ENCODE assay signal across 1 cellular context in the genomic region with DNA sequence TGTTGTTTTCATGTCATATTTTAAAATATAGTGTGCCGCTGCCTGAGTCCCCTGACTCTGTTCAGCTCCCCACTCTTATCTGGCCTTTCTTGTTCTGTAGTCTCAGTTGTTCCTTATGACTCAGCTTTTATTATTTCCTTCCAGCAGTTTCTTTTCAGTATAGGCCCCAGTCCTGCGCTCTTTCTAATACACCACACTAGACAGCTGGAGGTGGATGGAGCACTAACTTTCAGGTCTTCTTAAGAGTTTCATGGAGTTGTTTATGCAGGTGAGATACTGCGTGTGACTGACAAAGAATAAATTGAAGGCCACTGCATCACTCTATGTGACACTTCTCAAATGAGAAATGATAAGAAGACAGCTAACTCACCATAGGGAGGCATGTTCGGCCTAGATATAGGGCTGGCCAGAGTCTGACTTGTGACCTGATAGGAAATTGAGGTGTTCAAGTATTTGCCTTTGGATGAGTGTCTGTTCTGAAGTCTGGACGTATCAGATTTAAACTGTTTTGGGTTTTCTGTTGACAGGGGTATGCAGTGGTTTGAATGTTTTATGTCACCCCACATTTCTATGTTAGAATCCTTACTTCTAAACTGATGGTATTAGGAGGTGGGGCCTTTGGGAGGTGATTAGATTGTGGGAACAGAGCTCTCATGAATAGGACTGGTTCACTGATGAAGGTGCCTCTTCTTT.
A peak's percentile ranks its signal among the peaks of the same experiment; 100 is the strongest.
TF ChIP-seq lines count a peak whose summit lies in the region.

No MANE protein-coding gene starts in this region.

TF ChIP-seq in K562, 482 proteins besides CTCF, POLR2A, EP300 and RAD21 (continued from another document and continues in another):
- no peak for TF ChIP-seq ARID3A (IDR thresholded peaks at IDR 0.05; ENCODE audit: borderline replicate concordance, low read depth, low read length)
- TF ChIP-seq RCOR1 (IDR thresholded peaks at IDR 0.05; ENCODE audit: borderline replicate concordance in 1 of 2, low read depth in 2 of 2, low read length in 2 of 2): peak in 1 of 2 experiments; percentile 66; a peak in 1 of 4 replicates
- TF ChIP-seq, protein P1, sequence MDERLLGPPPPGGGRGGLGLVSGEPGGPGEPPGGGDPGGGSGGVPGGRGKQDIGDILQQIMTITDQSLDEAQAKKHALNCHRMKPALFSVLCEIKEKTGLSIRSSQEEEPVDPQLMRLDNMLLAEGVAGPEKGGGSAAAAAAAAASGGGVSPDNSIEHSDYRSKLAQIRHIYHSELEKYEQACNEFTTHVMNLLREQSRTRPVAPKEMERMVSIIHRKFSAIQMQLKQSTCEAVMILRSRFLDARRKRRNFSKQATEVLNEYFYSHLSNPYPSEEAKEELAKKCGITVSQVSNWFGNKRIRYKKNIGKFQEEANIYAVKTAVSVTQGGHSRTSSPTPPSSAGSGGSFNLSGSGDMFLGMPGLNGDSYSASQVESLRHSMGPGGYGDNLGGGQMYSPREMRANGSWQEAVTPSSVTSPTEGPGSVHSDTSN (CRISPR knock-in tag; IDR thresholded peaks at IDR 0.05; ENCODE audit: low read depth): no peak
- TF ChIP-seq, protein P1 (tag; conservative IDR thresholded peaks at IDR 0.05; ENCODE audit: low read depth): peak; percentile 89
- no peak for TF ChIP-seq RBM22 (IDR thresholded peaks at IDR 0.05; ENCODE audit: low read depth, low read length, poor library complexity, severe bottlenecking)
- no peak for TF ChIP-seq SP1 (CRISPR knock-in tag; IDR thresholded peaks at IDR 0.05)
- TF ChIP-seq NCOA2 (IDR thresholded peaks at IDR 0.05; ENCODE audit: partially characterized antibody in 2 of 2): no peak
- 0 out of 2 replicates have a peak, but pooled peaks have one; percentile 63 for TF ChIP-seq MIER1 (IDR thresholded peaks at IDR 0.05; ENCODE audit: low read depth)
- TF ChIP-seq NFE2L1 (tag; IDR thresholded peaks at IDR 0.05; ENCODE audit: borderline replicate concordance, low read depth): peak; percentile 59; the same call in 1 of the 2 replicates
- TF ChIP-seq, protein P2, sequence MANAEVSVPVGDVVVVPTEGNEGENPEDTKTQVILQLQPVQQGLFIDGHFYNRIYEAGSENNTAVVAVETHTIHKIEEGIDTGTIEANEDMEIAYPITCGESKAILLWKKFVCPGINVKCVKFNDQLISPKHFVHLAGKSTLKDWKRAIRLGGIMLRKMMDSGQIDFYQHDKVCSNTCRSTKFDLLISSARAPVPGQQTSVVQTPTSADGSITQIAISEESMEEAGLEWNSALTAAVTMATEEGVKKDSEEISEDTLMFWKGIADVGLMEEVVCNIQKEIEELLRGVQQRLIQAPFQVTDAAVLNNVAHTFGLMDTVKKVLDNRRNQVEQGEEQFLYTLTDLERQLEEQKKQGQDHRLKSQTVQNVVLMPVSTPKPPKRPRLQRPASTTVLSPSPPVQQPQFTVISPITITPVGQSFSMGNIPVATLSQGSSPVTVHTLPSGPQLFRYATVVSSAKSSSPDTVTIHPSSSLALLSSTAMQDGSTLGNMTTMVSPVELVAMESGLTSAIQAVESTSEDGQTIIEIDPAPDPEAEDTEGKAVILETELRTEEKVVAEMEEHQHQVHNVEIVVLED (CRISPR knock-in tag; IDR thresholded peaks at IDR 0.05): no peak
- TF ChIP-seq CREB5 (CRISPR knock-in tag; IDR thresholded peaks at IDR 0.05): no peak
- TF ChIP-seq HES1 (IDR thresholded peaks at IDR 0.05; ENCODE audit: low read depth): 0 out of 2 replicates have a peak, but pooled peaks have one; percentile 28
- TF ChIP-seq ZMIZ1 (IDR thresholded peaks at IDR 0.05; ENCODE audit: low read depth in 2 of 2, low read length in 2 of 2): 0 out of 4 replicates have a peak, but pooled peaks of 1 of the 2 experiments have one; percentile 30
- TF ChIP-seq ELK3 (CRISPR knock-in tag; IDR thresholded peaks at IDR 0.05): no peak
- TF ChIP-seq TGIF2 (CRISPR knock-in tag; IDR thresholded peaks at IDR 0.05): no peak
- peak; percentile 92 for TF ChIP-seq MAFG (tag; conservative IDR thresholded peaks at IDR 0.05)
- TF ChIP-seq, protein P3, sequence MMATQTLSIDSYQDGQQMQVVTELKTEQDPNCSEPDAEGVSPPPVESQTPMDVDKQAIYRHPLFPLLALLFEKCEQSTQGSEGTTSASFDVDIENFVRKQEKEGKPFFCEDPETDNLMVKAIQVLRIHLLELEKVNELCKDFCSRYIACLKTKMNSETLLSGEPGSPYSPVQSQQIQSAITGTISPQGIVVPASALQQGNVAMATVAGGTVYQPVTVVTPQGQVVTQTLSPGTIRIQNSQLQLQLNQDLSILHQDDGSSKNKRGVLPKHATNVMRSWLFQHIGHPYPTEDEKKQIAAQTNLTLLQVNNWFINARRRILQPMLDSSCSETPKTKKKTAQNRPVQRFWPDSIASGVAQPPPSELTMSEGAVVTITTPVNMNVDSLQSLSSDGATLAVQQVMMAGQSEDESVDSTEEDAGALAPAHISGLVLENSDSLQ (IDR thresholded peaks at IDR 0.05): peak; percentile 75
- TF ChIP-seq, protein P4, sequence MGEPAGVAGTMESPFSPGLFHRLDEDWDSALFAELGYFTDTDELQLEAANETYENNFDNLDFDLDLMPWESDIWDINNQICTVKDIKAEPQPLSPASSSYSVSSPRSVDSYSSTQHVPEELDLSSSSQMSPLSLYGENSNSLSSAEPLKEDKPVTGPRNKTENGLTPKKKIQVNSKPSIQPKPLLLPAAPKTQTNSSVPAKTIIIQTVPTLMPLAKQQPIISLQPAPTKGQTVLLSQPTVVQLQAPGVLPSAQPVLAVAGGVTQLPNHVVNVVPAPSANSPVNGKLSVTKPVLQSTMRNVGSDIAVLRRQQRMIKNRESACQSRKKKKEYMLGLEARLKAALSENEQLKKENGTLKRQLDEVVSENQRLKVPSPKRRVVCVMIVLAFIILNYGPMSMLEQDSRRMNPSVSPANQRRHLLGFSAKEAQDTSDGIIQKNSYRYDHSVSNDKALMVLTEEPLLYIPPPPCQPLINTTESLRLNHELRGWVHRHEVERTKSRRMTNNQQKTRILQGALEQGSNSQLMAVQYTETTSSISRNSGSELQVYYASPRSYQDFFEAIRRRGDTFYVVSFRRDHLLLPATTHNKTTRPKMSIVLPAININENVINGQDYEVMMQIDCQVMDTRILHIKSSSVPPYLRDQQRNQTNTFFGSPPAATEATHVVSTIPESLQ (CRISPR knock-in tag; IDR thresholded peaks at IDR 0.05): no peak
- no peak for TF ChIP-seq HOXB6 (CRISPR knock-in tag; IDR thresholded peaks at IDR 0.05; ENCODE audit: borderline replicate concordance)
- TF ChIP-seq FOS (IDR thresholded peaks at IDR 0.05; ENCODE audit: extremely low read depth, insufficient read length): no peak
- TF ChIP-seq AFF1 (IDR thresholded peaks at IDR 0.05; ENCODE audit: low read depth in 1 of 2, partially characterized antibody in 2 of 2): no peak
- TF ChIP-seq, protein P5, sequence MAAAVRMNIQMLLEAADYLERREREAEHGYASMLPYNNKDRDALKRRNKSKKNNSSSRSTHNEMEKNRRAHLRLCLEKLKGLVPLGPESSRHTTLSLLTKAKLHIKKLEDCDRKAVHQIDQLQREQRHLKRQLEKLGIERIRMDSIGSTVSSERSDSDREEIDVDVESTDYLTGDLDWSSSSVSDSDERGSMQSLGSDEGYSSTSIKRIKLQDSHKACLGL (CRISPR knock-in tag; IDR thresholded peaks at IDR 0.05; ENCODE audit: borderline replicate concordance, poor library complexity, severe bottlenecking): no peak
- TF ChIP-seq SMARCE1 (IDR thresholded peaks at IDR 0.05): peak; percentile 60
- TF ChIP-seq ATF1 (CRISPR knock-in tag; IDR thresholded peaks at IDR 0.05): no peak
- peak; percentile 28; the same call in 1 of the 2 replicates for TF ChIP-seq ATF1 (tag; IDR thresholded peaks at IDR 0.05)
- TF ChIP-seq ZNF134 (CRISPR knock-in tag; conservative IDR thresholded peaks at IDR 0.05): no peak
- no peak for TF ChIP-seq GTF2F1 (IDR thresholded peaks at IDR 0.05; ENCODE audit: low read depth, low read length)
- peak; percentile 42; the same call in 1 of the 2 replicates for TF ChIP-seq POLR2AphosphoS5 (IDR thresholded peaks at IDR 0.05; ENCODE audit: control insufficient read depth, insufficient read depth, low read depth, low read length)
- TF ChIP-seq SMAD4 (CRISPR knock-in tag; conservative IDR thresholded peaks at IDR 0.05): 0 out of 2 replicates have a peak, but pooled peaks have one; percentile 43
